Comparison of ENCODE assay signal across 8 cellular contexts in the genomic region with DNA sequence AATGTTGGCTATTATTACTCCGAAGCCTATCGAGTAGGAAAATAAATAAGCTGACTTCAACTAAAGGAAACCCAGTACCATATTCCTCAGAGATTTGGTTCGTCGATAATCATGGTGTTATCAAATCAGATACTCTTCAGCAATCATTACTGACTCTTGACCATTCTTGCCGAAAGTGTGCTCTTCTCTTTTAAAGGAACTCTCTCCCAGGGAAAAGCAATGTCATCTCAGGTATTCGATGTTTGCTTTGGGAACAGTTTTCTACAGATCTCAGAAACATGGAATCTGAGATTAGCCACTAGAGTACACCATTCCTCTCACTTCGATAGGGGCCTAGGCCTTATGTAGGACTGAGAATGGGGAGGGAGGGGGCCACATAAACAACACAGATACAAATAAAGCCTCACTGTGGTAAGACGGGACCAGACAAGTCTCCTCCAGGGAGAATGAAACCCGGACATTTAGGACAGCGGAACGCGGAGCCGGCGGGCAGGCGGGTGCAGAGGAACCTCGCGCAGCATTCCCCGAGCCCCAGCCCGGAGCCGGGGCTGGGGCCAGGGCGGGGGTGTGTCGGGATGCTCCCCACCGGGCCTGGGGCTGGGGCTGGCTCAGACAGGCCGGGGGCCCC. TPM values are rescaled to one million over a fixed set of nuclear protein-coding genes. Genes with fewer than 3 reads are reported as not detected.
DNase-seq lines count a peak whose midpoint lies in the region; ATAC-seq and TF ChIP-seq lines count a peak whose summit lies in the region.

No MANE protein-coding gene starts in this region.

- no peaks in the 10 kb centered on the region for H3K27me3 ChIP-seq in vagina

- DNase-seq in AG10803 (ENCODE audit: low read depth) = peak; percentile 27
- peak; percentile 18 for DNase-seq in SK-N-DZ (ENCODE audit: low spot score)
- DNase-seq in endothelial cell (ENCODE audit: low spot score) = no peak
- peak; percentile 24 for DNase-seq in midbrain (lab: John Stamatoyannopoulos, UW)
- DNase-seq in vagina (ENCODE audit: extremely low spot score in 2 of 2) = no peak
- DNase-seq in stimulated activated CD4-positive, alpha-beta T cell treated with anti-CD3 and anti-CD28 coated beads, Interleukin-1b, Interleukin-23, amount 100 ng/mL, for 48 hours = no peak

- peak overlapping the region; percentile 99 for H3K27ac Mint-ChIP-seq in endothelial cell (ENCODE audit: unreplicated experiment)

- peak overlapping the region; percentile 100 for H3K4me3 Mint-ChIP-seq in endothelial cell (ENCODE audit: unreplicated experiment)

- TF ChIP-seq CTCF in AG10803 (conservative IDR thresholded peaks at IDR 0.05; ENCODE audit: low read length) (no peak), endothelial cell (IDR thresholded peaks at IDR 0.05; ENCODE audit: unreplicated experiment) (no peak), vagina (IDR thresholded peaks at IDR 0.05) (no peak)

- intact Hi-C loops in vagina (cut with DNase I) = loop anchor here (5.0 kb wide), 1 partner anchor 54 kb away; the partner anchor contains the start of gene LAMTOR3

- no peak for TF ChIP-seq POLR2A in vagina (IDR thresholded peaks at IDR 0.05)

- no peaks in the 10 kb centered on the region for H3K9me3 ChIP-seq in vagina

- H3K4me3 ChIP-seq in AG10803 (ENCODE audit: low read length) (peak overlapping the region; percentile 82), vagina (peak overlapping the region; percentile 79 to 81)

- H3K9me3 Mint-ChIP-seq in endothelial cell (ENCODE audit: unreplicated experiment) = no peaks in the 10 kb centered on the region

- H3K36me3 ChIP-seq in vagina = peaks cover 0 to 6% of the 10 kb centered on the region in 2 donors

- H3K4me1 Mint-ChIP-seq in endothelial cell (ENCODE audit: unreplicated experiment) = peaks cover 31% of the 10 kb centered on the region

- H3K27ac ChIP-seq in vagina = peak overlapping the region; percentile 95

- H3K36me3 Mint-ChIP-seq in endothelial cell (ENCODE audit: low read depth, unreplicated experiment) = peaks cover 3% of the 10 kb centered on the region

- H3K27me3 Mint-ChIP-seq in endothelial cell (ENCODE audit: unreplicated experiment) = peaks cover 8% of the 10 kb centered on the region

- ATAC-seq in GM18502 (IDR thresholded peaks at IDR 0.05; ENCODE audit: poor library complexity, unreplicated experiment) (peak; percentile 1), HG03095 (IDR thresholded peaks at IDR 0.05; ENCODE audit: unreplicated experiment) (peak; percentile 0)

- peaks cover 64% of the 10 kb centered on the region for H3K4me1 ChIP-seq in vagina

RNA-seq across cellular contexts. Expression of gene DNAJB14, which starts 0.6 kb away (rescaled TPM):
- polyA plus RNA-seq in SK-N-DZ (2014; cell fraction: cytosol; rRNA removed) = 10.7 and 15.2 TPM in 2 replicates
- polyA plus RNA-seq in SK-N-DZ (2014; cell fraction: nucleus; rRNA removed) = 19.3 and 26.3 TPM in 2 replicates
- total RNA-seq in endothelial cell (ENCODE audit: unreplicated experiment) (55.2 TPM), vagina (24.3 TPM)

RNA-seq across cellular contexts. Expression of gene H2AZ1, which starts 4.2 kb away (rescaled TPM):
- 1,104 and 1,504 TPM in 2 replicates for polyA plus RNA-seq in SK-N-DZ (2014; cell fraction: cytosol; rRNA removed)
- 763 and 1,237 TPM in 2 replicates for polyA plus RNA-seq in SK-N-DZ (2014; cell fraction: nucleus; rRNA removed)
- total RNA-seq in endothelial cell (ENCODE audit: unreplicated experiment) (318 TPM), vagina (177 TPM)

RNA-seq across cellular contexts. Expression of gene LAMTOR3, which starts 51.6 kb away (rescaled TPM):
- 45.5 and 59.8 TPM in 2 replicates for polyA plus RNA-seq in SK-N-DZ (2014; cell fraction: cytosol; rRNA removed)
- polyA plus RNA-seq in SK-N-DZ (2014; cell fraction: nucleus; rRNA removed) = 25.9 and 38.7 TPM in 2 replicates
- total RNA-seq in endothelial cell (ENCODE audit: unreplicated experiment) (41.8 TPM), vagina (46.2 TPM)

Comparison
In these comparisons a context has a peak if more than half of its experiments do, and no peak if none do; other contexts are left out.
1. DNase-seq: peak in AG10803 (single experiment), SK-N-DZ (single experiment) and midbrain (single experiment); none in endothelial cell (single experiment), vagina (0 of 2) and stimulated activated CD4-positive, alpha-beta T cell treated with anti-CD3 and anti-CD28 coated beads, Interleukin-1b, Interleukin-23, amount 100 ng/mL, for 48 hours (single experiment).